In the genomic region with DNA sequence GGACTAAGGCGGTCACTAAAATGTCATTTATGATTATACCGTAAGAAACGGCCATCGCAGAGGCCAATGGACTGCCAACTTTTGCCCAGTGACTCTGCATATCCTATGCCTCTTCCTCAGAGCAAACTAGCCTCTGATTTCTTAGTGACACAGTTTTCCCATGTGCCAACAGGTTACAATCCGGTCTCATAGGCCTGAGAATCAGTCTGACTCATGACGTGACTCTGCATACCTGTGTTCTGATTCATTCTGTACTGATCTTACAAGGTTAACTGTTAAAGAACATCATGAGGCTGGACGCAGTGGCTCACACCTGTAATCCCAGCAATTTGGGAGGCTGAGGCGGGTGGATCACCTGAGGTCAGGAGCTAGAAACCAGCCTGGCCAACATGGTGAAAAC, we compare ENCODE assay signal across 11 cellular contexts. TPM values are rescaled to one million over a fixed set of nuclear protein-coding genes. Genes with fewer than 3 reads are reported as not detected.
DNase-seq lines count a peak whose midpoint lies in the region; ATAC-seq and TF ChIP-seq lines count a peak whose summit lies in the region.
"Had no signal": no experiment of that assay in that cellular context is flagged by ENCODE, and none has a peak within 500 bp of the region (broad histone marks: within the 10 kb centered on the region; RNA-seq: fewer than 3 reads in every experiment).

No MANE protein-coding gene starts in this region.

- TF ChIP-seq POLR2A in HCT116 (IDR thresholded peaks at IDR 0.05; ENCODE audit: borderline replicate concordance, extremely low read depth, insufficient read depth, insufficient read length) (no peak), tibial nerve (IDR thresholded peaks at IDR 0.05) (no peak)

- WGBS in tibial nerve, 2 donors: 85 to 89% methylated on average over 8 of the region's 8 CpGs

- H3K9ac ChIP-seq in HCT116 (ENCODE audit: low read length) (peak overlapping the region; percentile 57), skeletal muscle satellite cell (ENCODE audit: low read depth, low read length) (peak overlapping the region; percentile 23)

- no peaks in the 10 kb centered on the region for H3K27me3 ChIP-seq in HCT116 (ENCODE audit: insufficient read depth, low read length)
- H3K27me3 ChIP-seq in skeletal muscle satellite cell (ENCODE audit: control insufficient read depth, insufficient read depth, low read length): no peaks in the 10 kb centered on the region
- no peaks in the 10 kb centered on the region for H3K27me3 ChIP-seq in tibial nerve

- ATAC-seq in HCT116 (peak; percentile 97), SK-N-SH treated with all-trans-retinoic acid at 6 μM for 48 hours (peak; percentile 94), HG02642 (IDR thresholded peaks at IDR 0.05; ENCODE audit: poor library complexity, unreplicated experiment) (no peak), HG03159 (IDR thresholded peaks at IDR 0.05; ENCODE audit: unreplicated experiment) (no peak)
- ATAC-seq: right cardiac atrium had no signal

- peaks cover 21 to 62% of the 10 kb centered on the region in 2 experiments for H3K4me1 ChIP-seq in HCT116 (ENCODE audit: control insufficient read depth in 1 of 2, insufficient read depth in 2 of 2, low read length in 2 of 2)
- peaks cover 7% of the 10 kb centered on the region for H3K4me1 ChIP-seq in skeletal muscle satellite cell (ENCODE audit: control insufficient read depth, insufficient read depth, low read length)
- peaks cover 0 to 5% (median 0%) of the 10 kb centered on the region in 4 donors for H3K4me1 ChIP-seq in tibial nerve

- H2AFZ ChIP-seq in HCT116 (ENCODE audit: low read depth, low read length, poor library complexity, severe bottlenecking): no peak overlapping the region

- POLR2A ChIA-PET in HCT116 (lab: Charles Lee): interaction anchor here (0.6 to 1.1 kb wide), 3 partner anchors 9 to 233 kb away, joined by 3 read pairs; no protein-coding TSS in a partner anchor

- intact Hi-C loops in HCT116 (cut with micrococcal nuclease): no loop called here

- H3K4me2 ChIP-seq in HCT116 (ENCODE audit: low read length) (peak overlapping the region; percentile 57), skeletal muscle satellite cell (ENCODE audit: low read length) (no peak overlapping the region)

- RAD21 ChIA-PET in HCT116 (lab: Charles Lee; ENCODE audit: low non-redundant PET in 1 of 2, low total read pairs in 2 of 2, uncharacterized antibody in 2 of 2, unreplicated experiment in 2 of 2): no interaction called here

- peak; percentile 98 for DNase-seq in HCT116 (ENCODE audit: low read depth, low spot score)
- peak; percentile 66 for DNase-seq in fibroblast of the aortic adventitia (ENCODE audit: low read depth)
- no peak for DNase-seq in tibial nerve (ENCODE audit: low spot score in 2 of 2)
- DNase-seq: NCI-H146; right cardiac atrium; SHP77; stimulated activated naive CD4-positive, alpha-beta T cell had no signal

- H3K9me2 ChIP-seq in HCT116 (ENCODE audit: insufficient read depth): no peaks in the 10 kb centered on the region

- no TSS peak for BruUV-seq in HCT116 (replicated peaks; lab: Mats Ljungman, UMichigan)

- TF ChIP-seq EP300 in tibial nerve (IDR thresholded peaks at IDR 0.05): no peak

- H3K27ac ChIP-seq in HCT116 (ENCODE audit: low read depth, low read length) (peak overlapping the region; percentile 80), tibial nerve (no peak overlapping the region)

- no peak for TF ChIP-seq CTCF in HCT116 (IDR thresholded peaks at IDR 0.05 in 2 of 3, conservative IDR thresholded peaks at IDR 0.05 in 1 of 3; ENCODE audit: borderline replicate concordance in 1 of 3, insufficient read depth in 1 of 3, low read depth in 2 of 3, low read length in 2 of 3)
- TF ChIP-seq CTCF in fibroblast of the aortic adventitia (IDR thresholded peaks at IDR 0.05; ENCODE audit: insufficient read depth, low read length): no peak
- TF ChIP-seq CTCF in tibial nerve (IDR thresholded peaks at IDR 0.05): no peak

- CTCF ChIA-PET in HCT116 (lab: Charles Lee): no interaction called here

- H3K9me3 ChIP-seq in HCT116 (ENCODE audit: control insufficient read depth in 1 of 2, insufficient read depth in 1 of 2, low read depth in 1 of 2, low read length in 2 of 2) (peaks cover 8 to 11% of the 10 kb centered on the region in 2 experiments; a peak in 3 of 4 replicates), skeletal muscle satellite cell (replicated peaks; ENCODE audit: low read length) (no peaks in the 10 kb centered on the region), tibial nerve (peaks cover 0 to 9% (median 2%) of the 10 kb centered on the region in 4 donors)

- 0 out of 4 replicates have a peak overlapping the region, but pooled peaks of 1 of the 2 experiments have one; percentile 16 for H3K4me3 ChIP-seq in HCT116 (replicated peaks in 1 of 2; ENCODE audit: low read depth in 1 of 2, low read length in 2 of 2)
- no peak overlapping the region for H3K4me3 ChIP-seq in fibroblast of the aortic adventitia (ENCODE audit: low read depth, low read length)
- no peak overlapping the region for H3K4me3 ChIP-seq in skeletal muscle satellite cell (ENCODE audit: low read length)
- no peak overlapping the region for H3K4me3 ChIP-seq in tibial nerve

- TF ChIP-seq RAD21 in HCT116 (IDR thresholded peaks at IDR 0.05; ENCODE audit: low read depth): 0 out of 2 replicates have a peak, but pooled peaks have one; percentile 11

- H4K20me1 ChIP-seq in HCT116 (ENCODE audit: insufficient read depth): no peaks in the 10 kb centered on the region

- H3K36me3 ChIP-seq in HCT116 (ENCODE audit: control insufficient read depth in 1 of 2, insufficient read depth in 2 of 2, low read length in 2 of 2) (peaks cover 0 to 4% of the 10 kb centered on the region in 2 experiments; a peak in 1 of 4 replicates), skeletal muscle satellite cell (ENCODE audit: insufficient read depth, low read length) (peaks cover 2% of the 10 kb centered on the region), tibial nerve (peaks cover 0 to 37% (median 0%) of the 10 kb centered on the region in 3 donors)

- peaks cover 19% of the 10 kb centered on the region for H3K79me2 ChIP-seq in HCT116 (ENCODE audit: insufficient read depth, low read length)

TF ChIP-seq in HCT116, 20 proteins besides CTCF, POLR2A, EP300 and RAD21 (continues in another document):
- TF ChIP-seq SP1 (IDR thresholded peaks at IDR 0.05; ENCODE audit: low read depth) (peak; percentile 92), CBX3 (IDR thresholded peaks at IDR 0.05; ENCODE audit: low read depth) (peak; percentile 95), JUND (IDR thresholded peaks at IDR 0.05) (peak; percentile 98), ZNF274 (IDR thresholded peaks at IDR 0.05; ENCODE audit: low read depth, low read length) (no peak), YY1 (IDR thresholded peaks at IDR 0.05; ENCODE audit: extremely low read depth, insufficient replicate concordance, low read depth, low read length) (no peak), EGR1 (IDR thresholded peaks at IDR 0.05; ENCODE audit: low read depth) (no peak), ELF1 (IDR thresholded peaks at IDR 0.05; ENCODE audit: borderline replicate concordance, low read depth) (no peak), POLR2AphosphoS5 (IDR thresholded peaks at IDR 0.05; ENCODE audit: low read depth, low read length) (peak; percentile 56; the same call in 1 of the 2 replicates), SIN3A (IDR thresholded peaks at IDR 0.05; ENCODE audit: low read depth) (peak; percentile 94)

TF ChIP-seq in SK-N-SH treated with all-trans-retinoic acid at 6 μM for 48 hours, 23 proteins besides CTCF, POLR2A, EP300 and RAD21 (continues in another document):
- TF ChIP-seq ZC3H10 (CRISPR knock-in tag; IDR thresholded peaks at IDR 0.05) (no peak), SNAI2 (CRISPR knock-in tag; IDR thresholded peaks at IDR 0.05) (no peak), RARB (CRISPR knock-in tag; IDR thresholded peaks at IDR 0.05) (no peak), ZNF8 (CRISPR knock-in tag; IDR thresholded peaks at IDR 0.05) (no peak), TCF4 (CRISPR knock-in tag; IDR thresholded peaks at IDR 0.05; ENCODE audit: borderline replicate concordance) (no peak), PPARA (CRISPR knock-in tag; IDR thresholded peaks at IDR 0.05; ENCODE audit: borderline replicate concordance) (no peak), ZFP30 (CRISPR knock-in tag; IDR thresholded peaks at IDR 0.05) (no peak), OSR1 (CRISPR knock-in tag; IDR thresholded peaks at IDR 0.05) (no peak), ARNTL (CRISPR knock-in tag; IDR thresholded peaks at IDR 0.05; ENCODE audit: borderline replicate concordance, low read depth) (no peak), CSDC2 (CRISPR knock-in tag; IDR thresholded peaks at IDR 0.05) (no peak), ZNF70 (CRISPR knock-in tag; IDR thresholded peaks at IDR 0.05) (no peak), BACH2 (CRISPR knock-in tag; IDR thresholded peaks at IDR 0.05; ENCODE audit: borderline replicate concordance) (no peak)
- TF ChIP-seq, protein P1, sequence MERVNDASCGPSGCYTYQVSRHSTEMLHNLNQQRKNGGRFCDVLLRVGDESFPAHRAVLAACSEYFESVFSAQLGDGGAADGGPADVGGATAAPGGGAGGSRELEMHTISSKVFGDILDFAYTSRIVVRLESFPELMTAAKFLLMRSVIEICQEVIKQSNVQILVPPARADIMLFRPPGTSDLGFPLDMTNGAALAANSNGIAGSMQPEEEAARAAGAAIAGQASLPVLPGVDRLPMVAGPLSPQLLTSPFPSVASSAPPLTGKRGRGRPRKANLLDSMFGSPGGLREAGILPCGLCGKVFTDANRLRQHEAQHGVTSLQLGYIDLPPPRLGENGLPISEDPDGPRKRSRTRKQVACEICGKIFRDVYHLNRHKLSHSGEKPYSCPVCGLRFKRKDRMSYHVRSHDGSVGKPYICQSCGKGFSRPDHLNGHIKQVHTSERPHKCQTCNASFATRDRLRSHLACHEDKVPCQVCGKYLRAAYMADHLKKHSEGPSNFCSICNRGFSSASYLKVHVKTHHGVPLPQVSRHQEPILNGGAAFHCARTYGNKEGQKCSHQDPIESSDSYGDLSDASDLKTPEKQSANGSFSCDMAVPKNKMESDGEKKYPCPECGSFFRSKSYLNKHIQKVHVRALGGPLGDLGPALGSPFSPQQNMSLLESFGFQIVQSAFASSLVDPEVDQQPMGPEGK (CRISPR knock-in tag; IDR thresholded peaks at IDR 0.05; ENCODE audit: borderline replicate concordance): no peak

RNA-seq across cellular contexts. Expression of a gene that starts 17.8 kb away (rescaled TPM):
- 21.4 TPM for total RNA-seq in HCT116 (2021; ENCODE audit: unreplicated experiment)
- 11.8 and 13.4 TPM in 2 replicates for polyA plus RNA-seq in HCT116 (2012)
- 17.2 and 22.3 TPM in 2 replicates for total RNA-seq in fibroblast of the aortic adventitia (ENCODE audit: low replicate concordance)
- total RNA-seq in skeletal muscle satellite cell (2012; rRNA removed): 13.2 and 13.8 TPM in 2 replicates
- 100 to 1,000 TPM in 2 of 4 donors, 10 to 100 TPM in 2; 63.6 to 168 (median 102) TPM for total RNA-seq in tibial nerve

RNA-seq across cellular contexts. Expression of a gene that starts 30.8 kb away (rescaled TPM):
- total RNA-seq in HCT116 (2021; ENCODE audit: unreplicated experiment): 70.7 TPM
- 16.1 and 24.0 TPM in 2 replicates for polyA plus RNA-seq in HCT116 (2012)
- 30.4 and 40.2 TPM in 2 replicates for total RNA-seq in fibroblast of the aortic adventitia (ENCODE audit: low replicate concordance)
- total RNA-seq in skeletal muscle satellite cell (2012; rRNA removed): 23.8 and 34.5 TPM in 2 replicates
- total RNA-seq in tibial nerve: 10 to 100 TPM; 27.2 to 48.6 (median 41.2) TPM

Comparison
In these comparisons a context has a peak if more than half of its experiments do, and no peak if none do; other contexts are left out.
1. ATAC-seq: peak in HCT116 (single experiment) and SK-N-SH treated with all-trans-retinoic acid at 6 μM for 48 hours (single experiment); none in HG02642 (single experiment) and HG03159 (single experiment).
2. DNase-seq: peak in HCT116 (single experiment) and fibroblast of the aortic adventitia (single experiment); none in tibial nerve (0 of 2).